In genomic region chr5:78509145-78509865, GRCh38 we compare ENCODE assay signal across 8 cellular contexts.
DNase-seq lines count a peak whose midpoint lies in the region; FAIRE-seq and TF ChIP-seq lines count a peak whose summit lies in the region.

No MANE protein-coding gene starts in this region.

- H3K27ac ChIP-seq in mesendoderm (ENCODE audit: low read depth, low read length) (no peak overlapping the region), transverse colon (peak overlapping the region; percentile 57 to 78 (median 67))

- in situ Hi-C loops in transverse colon (cut with MboI; ENCODE audit: low pct_ligation_motif_present in 1 of 4, low pct_unique_long_range_greater_than_20kb in 1 of 4, low sequenced_read_pairs in 3 of 4) = no loop called here

- peaks cover 11% of the 10 kb centered on the region for H3K4me1 Mint-ChIP-seq in activated naive CD4-positive, alpha-beta T cell treated with anti-CD3 and anti-CD28 coated beads, Interleukin-2, amount 10 ng/mL, durations not matched to agents 7 days and 5 days
- peaks cover 11% of the 10 kb centered on the region for H3K4me1 Mint-ChIP-seq in activated naive CD8-positive, alpha-beta T cell (ENCODE audit: low read depth)

- peaks cover 8% of the 10 kb centered on the region for H3K79me1 ChIP-seq in mesendoderm (ENCODE audit: low read length)

- H3K27me3 ChIP-seq in mesendoderm (ENCODE audit: insufficient read depth, low read length, poor library complexity) (no peaks in the 10 kb centered on the region), transverse colon (no peaks in the 10 kb centered on the region)

- H3K9ac ChIP-seq in mesendoderm (ENCODE audit: low read length) = no peak overlapping the region

- H2AK5ac ChIP-seq in mesendoderm (ENCODE audit: low read length) = no peak overlapping the region

- H3K23ac ChIP-seq in mesendoderm (ENCODE audit: low read length) = no peak overlapping the region

- no peak for TF ChIP-seq EP300 in transverse colon (IDR thresholded peaks at IDR 0.05; ENCODE audit: low read depth)

- H3K4me2 ChIP-seq in mesendoderm (ENCODE audit: low read length) = no peak overlapping the region

- no peaks in the 10 kb centered on the region for H3K36me3 Mint-ChIP-seq in activated naive CD4-positive, alpha-beta T cell treated with anti-CD3 and anti-CD28 coated beads, Interleukin-2, amount 10 ng/mL, durations not matched to agents 7 days and 5 days
- no peaks in the 10 kb centered on the region for H3K36me3 Mint-ChIP-seq in activated naive CD8-positive, alpha-beta T cell

- TF ChIP-seq CTCF in transverse colon (IDR thresholded peaks at IDR 0.05) = no peak

- no peaks in the 10 kb centered on the region for H3K9me3 ChIP-seq in transverse colon

- no peak for FAIRE-seq in RCC 7860 (lab: Jason Lieb, UNC)

- H3K9me3 Mint-ChIP-seq in activated naive CD4-positive, alpha-beta T cell treated with anti-CD3 and anti-CD28 coated beads, Interleukin-2, amount 10 ng/mL, durations not matched to agents 7 days and 5 days = no peaks in the 10 kb centered on the region
- no peaks in the 10 kb centered on the region for H3K9me3 Mint-ChIP-seq in activated naive CD8-positive, alpha-beta T cell (ENCODE audit: low read depth)

- CTCF ChIA-PET in activated naive CD4-positive, alpha-beta T cell treated with anti-CD3 and anti-CD28 coated beads, Interleukin-2, amount 10 ng/mL, durations not matched to agents 7 days and 5 days (lab: Charles Lee) = no interaction called here

- no peak overlapping the region for H2BK120ac ChIP-seq in mesendoderm (ENCODE audit: low read depth, low read length)

- H3K79me2 ChIP-seq in mesendoderm (ENCODE audit: control insufficient read depth, insufficient read depth, low read length) = no peaks in the 10 kb centered on the region

- no peak overlapping the region for H4K8ac ChIP-seq in mesendoderm (ENCODE audit: low read depth, low read length)

- no peak overlapping the region for H3K4ac ChIP-seq in mesendoderm (ENCODE audit: low read depth, low read length)

- no peak for TF ChIP-seq POLR2A in transverse colon (IDR thresholded peaks at IDR 0.05)

- no CpG with 5 or more reads among the region's 18 CpGs for WGBS in mesendoderm (ENCODE audit: extremely low coverage, insufficient coverage, low lambda C conversion rate)
- WGBS in transverse colon (ENCODE audit: low coverage in 1 of 2), 2 donors = 65 to 69% methylated on average over 5 to 18 of the region's 18 CpGs

- H2BK5ac ChIP-seq in mesendoderm (ENCODE audit: low read length) = no peak overlapping the region

- H4K5ac ChIP-seq in mesendoderm (ENCODE audit: low read length) = no peak overlapping the region

- H2BK15ac ChIP-seq in mesendoderm (replicated peaks; ENCODE audit: low read depth) = no peak overlapping the region

- H3K56ac ChIP-seq in mesendoderm (ENCODE audit: low read length) = no peak overlapping the region

- intact Hi-C loops in transverse colon (cut with DNase I; ENCODE audit: low total_unique reads) = no loop called here

- peak overlapping the region; percentile 30 for H3K18ac ChIP-seq in mesendoderm (ENCODE audit: low read length)

- peaks cover 81% of the 10 kb centered on the region for H3K27me3 Mint-ChIP-seq in activated naive CD4-positive, alpha-beta T cell treated with anti-CD3 and anti-CD28 coated beads, Interleukin-2, amount 10 ng/mL, durations not matched to agents 7 days and 5 days
- peaks cover 30% of the 10 kb centered on the region for H3K27me3 Mint-ChIP-seq in activated naive CD8-positive, alpha-beta T cell

- H3K4me3 ChIP-seq in mesendoderm (ENCODE audit: low read length) (no peak overlapping the region), transverse colon (peak overlapping the region in 3 of 4 donors; percentile 18 to 54 (median 36))

- H3K4me1 ChIP-seq in mesendoderm (ENCODE audit: control insufficient read depth, low read depth, low read length) = peaks cover 33% of the 10 kb centered on the region
- peaks cover 16 to 59% (median 23%) of the 10 kb centered on the region in 4 donors for H3K4me1 ChIP-seq in transverse colon

- no peak overlapping the region for H3K27ac Mint-ChIP-seq in activated naive CD4-positive, alpha-beta T cell treated with anti-CD3 and anti-CD28 coated beads, Interleukin-2, amount 10 ng/mL, durations not matched to agents 7 days and 5 days
- H3K27ac Mint-ChIP-seq in activated naive CD8-positive, alpha-beta T cell = no peak overlapping the region

- H3K4me3 Mint-ChIP-seq in activated naive CD4-positive, alpha-beta T cell treated with anti-CD3 and anti-CD28 coated beads, Interleukin-2, amount 10 ng/mL, durations not matched to agents 7 days and 5 days = peak overlapping the region; percentile 59
- peak overlapping the region; percentile 88 for H3K4me3 Mint-ChIP-seq in activated naive CD8-positive, alpha-beta T cell

- H3K36me3 ChIP-seq in mesendoderm (ENCODE audit: control insufficient read depth, insufficient read depth, low read length) (no peaks in the 10 kb centered on the region), transverse colon (no peaks in the 10 kb centered on the region)

- no peak for DNase-seq in activated naive CD4-positive, alpha-beta T cell treated with anti-CD3 and anti-CD28 coated beads, Interleukin-2, amount 10 ng/mL, durations not matched to agents 7 days and 5 days
- DNase-seq in activated naive CD4-positive, alpha-beta T cell treated with anti-CD3 and anti-CD28 coated beads, Interleukin-2, amount 50 U/mL, for 16 hours = no peak
- DNase-seq in mesendoderm (no peak), transverse colon (no peak), midbrain (lab: John Stamatoyannopoulos, UW) (no peak), RKO (ENCODE audit: low spot score) (no peak), RCC 7860 (ENCODE audit: low spot score) (no peak)
